In the genomic region with DNA sequence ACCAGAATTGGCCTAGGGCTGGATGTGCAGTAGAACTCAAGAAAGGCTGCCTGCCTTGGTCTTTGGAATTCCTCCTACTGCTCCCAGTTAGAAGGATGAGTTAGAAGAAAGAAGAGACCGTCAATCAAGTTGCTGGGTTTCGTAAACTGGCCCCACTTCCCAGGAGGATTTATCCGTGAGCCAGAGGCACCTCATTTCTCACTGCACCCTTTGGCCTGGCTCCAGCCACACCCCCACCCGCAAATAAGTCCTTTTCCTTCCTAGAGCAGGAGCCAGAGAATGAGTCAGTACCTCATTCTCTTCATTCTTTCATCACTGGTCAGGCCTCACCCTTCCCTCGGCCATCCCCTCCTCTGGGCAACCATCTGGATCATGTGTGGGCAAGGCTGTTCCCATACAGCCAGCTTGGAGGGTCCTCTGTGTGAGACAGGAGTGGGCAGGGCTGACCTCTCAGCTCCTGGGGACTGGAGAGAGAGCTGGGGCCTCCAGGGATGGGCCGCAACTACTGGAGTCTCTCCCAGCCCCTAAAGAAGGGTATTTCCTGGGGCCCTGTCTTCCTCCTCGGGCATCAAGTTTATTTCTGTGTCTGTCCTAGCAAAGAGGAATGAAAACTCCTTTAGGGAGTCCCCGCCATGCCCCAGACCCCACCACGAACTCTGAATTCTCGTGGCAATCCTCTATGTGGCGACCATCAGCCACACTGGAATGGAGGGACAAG, we compare ENCODE assay signal across 1 cellular context.
TF ChIP-seq lines count a peak whose summit lies in the region.

No MANE protein-coding gene starts in this region.

TF ChIP-seq in endothelial cell of umbilical vein, 7 proteins besides CTCF, POLR2A, EP300 and RAD21 (continued from another document):
- peak; percentile 71 for TF ChIP-seq JUN (IDR thresholded peaks at IDR 0.05; ENCODE audit: borderline replicate concordance, insufficient read depth, insufficient read length, low read depth)
- peak; percentile 92 for TF ChIP-seq FOS (IDR thresholded peaks at IDR 0.05; ENCODE audit: borderline replicate concordance, insufficient read depth, low read length)
